ENCODE assay signal across 15 cellular contexts in genomic region chr2:7053650-7054262, GRCh38.
DNase-seq lines count a peak whose midpoint lies in the region; ATAC-seq lines count a peak whose summit lies in the region.
"Had no signal": no experiment of that assay in that cellular context is flagged by ENCODE, and none has a peak within 500 bp of the region (broad histone marks: within the 10 kb centered on the region; RNA-seq: fewer than 3 reads in every experiment).

No MANE protein-coding gene starts in this region.

- H3K4me1 Mint-ChIP-seq in stimulated activated naive B cell treated with anti-CD40 and anti-IgM and Interleukin-4, amounts not matched to agents 10 μg/mL and 1 μg/mL and 100 μg/mL, for 72 hours = peaks cover 19 to 42% of the 10 kb centered on the region in 2 donors

- peak in 9 of 14 donors; percentile 11 to 62 (median 32) for DNase-seq in C1 segment of cervical spinal cord (lab: John Stamatoyannopoulos, UW)
- DNase-seq in NCI-H1092 treated with DMSO at 0.1 percent for 48 hours (lab: John Stamatoyannopoulos, UW) = peak; percentile 61
- DNase-seq in NCI-H526 (lab: John Stamatoyannopoulos, UW) = peak; percentile 72 to 76
- peak; percentile 27 for DNase-seq in foreskin melanocyte
- no peak for DNase-seq in stimulated activated naive B cell treated with anti-CD40 and anti-IgM and Interleukin-4, amounts not matched to agents 10 μg/mL and 1 μg/mL and 100 μg/mL, for 72 hours
- no peak for DNase-seq in AG08396 (ENCODE audit: low spot score)
- DNase-seq in stimulated activated naive CD4-positive, alpha-beta T cell treated with Interleukin-2 at 50 U/mL for 16 hours (lab: John Stamatoyannopoulos, UW) = no peak
- DNase-seq: activated CD4-positive, alpha-beta T cell treated with anti-CD3 and anti-CD28 coated beads for 48 hours; activated effector memory CD4-positive, alpha-beta T cell treated with anti-CD3 and anti-CD28 coated beads, Interleukin-2, amount 50 U/mL, for 16 hours; AML-193; cerebellar nuclear complex; GM23248; naive thymus-derived CD8-positive, alpha-beta T cell; NCI-H1694 had no signal

- peaks cover 6 to 12% of the 10 kb centered on the region in 2 donors for H3K9me3 Mint-ChIP-seq in stimulated activated naive B cell treated with anti-CD40 and anti-IgM and Interleukin-4, amounts not matched to agents 10 μg/mL and 1 μg/mL and 100 μg/mL, for 72 hours
- H3K9me3 Mint-ChIP-seq: naive thymus-derived CD8-positive, alpha-beta T cell had no signal

- no peak overlapping the region for H3K27ac Mint-ChIP-seq in stimulated activated naive B cell treated with anti-CD40 and anti-IgM and Interleukin-4, amounts not matched to agents 10 μg/mL and 1 μg/mL and 100 μg/mL, for 72 hours

- H3K36me3 Mint-ChIP-seq in stimulated activated naive B cell treated with anti-CD40 and anti-IgM and Interleukin-4, amounts not matched to agents 10 μg/mL and 1 μg/mL and 100 μg/mL, for 72 hours = peaks cover 0 to 11% of the 10 kb centered on the region in 2 donors

- no peak overlapping the region for H3K4me3 Mint-ChIP-seq in stimulated activated naive B cell treated with anti-CD40 and anti-IgM and Interleukin-4, amounts not matched to agents 10 μg/mL and 1 μg/mL and 100 μg/mL, for 72 hours
- H3K4me3 Mint-ChIP-seq: naive thymus-derived CD8-positive, alpha-beta T cell had no signal

- H3K27me3 Mint-ChIP-seq in stimulated activated naive B cell treated with anti-CD40 and anti-IgM and Interleukin-4, amounts not matched to agents 10 μg/mL and 1 μg/mL and 100 μg/mL, for 72 hours = peaks cover 15 to 20% of the 10 kb centered on the region in 2 donors
- H3K27me3 Mint-ChIP-seq: naive thymus-derived CD8-positive, alpha-beta T cell had no signal

- ATAC-seq in stimulated activated naive B cell treated with anti-CD40 and anti-IgM and Interleukin-4, amounts not matched to agents 10 μg/mL and 1 μg/mL and 100 μg/mL, for 72 hours (replicated peaks) = no peak
- no peak for ATAC-seq in HG03095 (IDR thresholded peaks at IDR 0.05; ENCODE audit: unreplicated experiment)
- ATAC-seq: naive thymus-derived CD8-positive, alpha-beta T cell had no signal

Comparison
In these comparisons a context has a peak if more than half of its experiments do, and no peak if none do; other contexts are left out.
1. DNase-seq: peak in C1 segment of cervical spinal cord (9 of 14), NCI-H1092 treated with DMSO at 0.1 percent for 48 hours (single experiment), NCI-H526 (2 of 2) and foreskin melanocyte (single experiment); none in stimulated activated naive B cell treated with anti-CD40 and anti-IgM and Interleukin-4, amounts not matched to agents 10 μg/mL and 1 μg/mL and 100 μg/mL, for 72 hours (single experiment), AG08396 (single experiment) and stimulated activated naive CD4-positive, alpha-beta T cell treated with Interleukin-2 at 50 U/mL for 16 hours (single experiment).